Comparison of ENCODE assay signal across 9 cellular contexts in genomic region chrX:47234583-47234982, GRCh38. TPM values are rescaled to one million over a fixed set of nuclear protein-coding genes. Genes with fewer than 3 reads are reported as not detected.
DNase-seq lines count a peak whose midpoint lies in the region; ATAC-seq, FAIRE-seq and TF ChIP-seq lines count a peak whose summit lies in the region.
"Had no signal": no experiment of that assay in that cellular context is flagged by ENCODE, and none has a peak within 500 bp of the region (broad histone marks: within the 10 kb centered on the region; RNA-seq: fewer than 3 reads in every experiment).

No MANE protein-coding gene starts in this region.

- H3K4me1 ChIP-seq in heart left ventricle (peaks cover 0 to 18% (median 5%) of the 10 kb centered on the region in 12 donors), HepG2 (ENCODE audit: insufficient read depth, low read length) (peaks cover 41% of the 10 kb centered on the region), upper lobe of left lung (peaks cover 0 to 8% (median 0%) of the 10 kb centered on the region in 4 donors)

- TF ChIP-seq CTCF in heart left ventricle (IDR thresholded peaks at IDR 0.05) (no peak), HepG2 (CRISPR knock-in tag; IDR thresholded peaks at IDR 0.05) (no peak), upper lobe of left lung (IDR thresholded peaks at IDR 0.05) (no peak), GM13977 (IDR thresholded peaks at IDR 0.05; ENCODE audit: extremely low read depth, insufficient read depth, missing control alignments) (no peak)

- no TSS peak for BruUV-seq in HepG2 (replicated peaks; lab: Mats Ljungman, UMichigan)

- H3K36me3 ChIP-seq in heart left ventricle, result peaks cover 0 to under 1% (median 0%) of the 10 kb centered on the region in 9 donors
- peaks cover 1 to 5% of the 10 kb centered on the region in 2 experiments; a peak in 3 of 5 replicates for H3K36me3 ChIP-seq in HepG2 (replicated peaks in 1 of 2; ENCODE audit: control insufficient read depth in 1 of 2, insufficient read depth in 2 of 2, low read length in 2 of 2)
- peaks cover 0 to 2% (median 0%) of the 10 kb centered on the region in 4 donors for H3K36me3 ChIP-seq in upper lobe of left lung

- TF ChIP-seq EP300 in HepG2 (IDR thresholded peaks at IDR 0.05; ENCODE audit: low read depth in 2 of 2, low read length in 2 of 2), result no peak
- no peak for TF ChIP-seq EP300 in HepG2 (CRISPR knock-in tag; IDR thresholded peaks at IDR 0.05; ENCODE audit: borderline replicate concordance)
- no peak for TF ChIP-seq EP300 in upper lobe of left lung (IDR thresholded peaks at IDR 0.05)

- H4K20me1 ChIP-seq in HepG2 (ENCODE audit: insufficient read depth, low read length), result no peaks in the 10 kb centered on the region

- in situ Hi-C loops in HepG2 (cut with HindIII; ENCODE audit: extremely low pct_ligation_motif_present, low pct_unique_long_range_greater_than_20kb) (no loop called here), GM13977 (cut with MboI; ENCODE audit: low pct_unique_long_range_greater_than_20kb, low sequenced_read_pairs, unreplicated experiment) (no loop called here)

- 47 to 65% (median 63%) methylated on average over 3 of the region's 3 CpGs for WGBS in heart left ventricle, 4 donors
- 78% methylated on average over 3 of the region's 3 CpGs for WGBS in HepG2 (ENCODE audit: low lambda C conversion rate)
- 56 to 62% methylated on average over 3 of the region's 3 CpGs for WGBS in upper lobe of left lung, 2 donors

- no peak for DNase-seq in heart left ventricle
- DNase-seq in left ventricle myocardium superior, result no peak
- peak; percentile 26 for DNase-seq in amniotic epithelial cell (ENCODE audit: low read depth)
- DNase-seq in HepG2 (ENCODE audit: low spot score), result no peak
- DNase-seq in upper lobe of left lung, result no peak
- DNase-seq in NCI-H1436 (lab: John Stamatoyannopoulos, UW), result no peak
- DNase-seq in GM13977 (ENCODE audit: low spot score), result no peak
- DNase-seq: EL had no signal

- no peak for FAIRE-seq in HepG2 (lab: Jason Lieb, UNC)

- H3K27ac ChIP-seq in heart left ventricle (peak overlapping the region in 10 of 12 donors; percentile 88 to 98 (median 96)), HepG2 (ENCODE audit: extremely low read length, insufficient read depth, low read length) (peak overlapping the region; percentile 90), upper lobe of left lung (peak overlapping the region in 3 of 4 donors; percentile 94 to 97 (median 97))

- POLR2A ChIA-PET in HepG2 (lab: Yijun Ruan, JAX), result interaction anchor here (0.9 kb wide), 1 partner anchor 17 kb away, joined by 4 read pairs; no protein-coding TSS in a partner anchor

- CTCF ChIA-PET in HepG2 (lab: Yijun Ruan, JAX; ENCODE audit: low intra/inter-chr PET ratio, low total read pairs), result no interaction called here

- TF ChIP-seq POLR2A in heart left ventricle (IDR thresholded peaks at IDR 0.05) (no peak), HepG2 (IDR thresholded peaks at IDR 0.05; ENCODE audit: insufficient read depth in 1 of 2, low read depth in 2 of 2, low read length in 2 of 2) (no peak), upper lobe of left lung (IDR thresholded peaks at IDR 0.05) (no peak)

- H3K4me3 ChIP-seq in heart left ventricle, result peak overlapping the region in 11 of 12 donors; percentile 46 to 89 (median 71)
- H3K4me3 ChIP-seq in HepG2 (replicated peaks in 1 of 3; ENCODE audit: insufficient read depth in 1 of 3, low read depth in 2 of 3, low read length in 3 of 3), result peak overlapping the region; percentile 67 to 73 (median 69); a peak in 5 of 6 replicates
- peak overlapping the region in 3 of 4 donors; percentile 55 to 68 (median 62) for H3K4me3 ChIP-seq in upper lobe of left lung

- H3K9me3 ChIP-seq in heart left ventricle (no peaks in the 10 kb centered on the region), HepG2 (ENCODE audit: low read length) (no peaks in the 10 kb centered on the region), upper lobe of left lung (no peaks in the 10 kb centered on the region)

- intact Hi-C loops in heart left ventricle (cut with DNase I) (loop anchor here in 1 of 10 donors (5.0 kb wide), 1 partner anchor 87 kb away; the partner anchor contains the start of gene RBM10), left ventricle myocardium superior (cut with micrococcal nuclease) (no loop called here), HepG2 (cut with micrococcal nuclease; ENCODE audit: unreplicated experiment) (loop anchor here (10.0 kb wide), 1 partner anchor 80 kb away; no protein-coding TSS in a partner anchor)

- no peak for TF ChIP-seq RAD21 in HepG2 (CRISPR knock-in tag; IDR thresholded peaks at IDR 0.05)

- ATAC-seq in heart left ventricle, result no peak
- no peak for ATAC-seq in left ventricle myocardium superior
- no peak for ATAC-seq in HepG2
- no peak for ATAC-seq in upper lobe of left lung (ENCODE audit: low FRiP score in 2 of 2)
- no peak for ATAC-seq in HG02870 (IDR thresholded peaks at IDR 0.05; ENCODE audit: unreplicated experiment)

- peak overlapping the region; percentile 60; the same call in 1 of the 2 replicates for H3K4me2 ChIP-seq in HepG2 (ENCODE audit: low read depth, low read length)

- peaks cover 0 to 20% (median 0%) of the 10 kb centered on the region in 9 donors for H3K27me3 ChIP-seq in heart left ventricle
- H3K27me3 ChIP-seq in HepG2 (ENCODE audit: control insufficient read depth in 1 of 2, insufficient read depth in 2 of 2, low read length in 2 of 2), result no peaks in the 10 kb centered on the region; a peak in 1 of 5 replicates
- H3K27me3 ChIP-seq in upper lobe of left lung, result no peaks in the 10 kb centered on the region

- H2AFZ ChIP-seq in HepG2 (ENCODE audit: low read length), result no peak overlapping the region

- no peak overlapping the region; the same call in 1 of the 2 replicates for H3K9ac ChIP-seq in HepG2 (ENCODE audit: insufficient read depth, low read depth, low read length)

- H3K79me2 ChIP-seq in HepG2 (ENCODE audit: insufficient read depth, low read length), result peaks cover 29% of the 10 kb centered on the region

RNA-seq across cellular contexts. Expression of gene USP11, which starts 1.8 kb away (rescaled TPM):
- total RNA-seq in heart left ventricle (10 to 100 TPM; 28.2 to 68.9 (median 45.9) TPM), left ventricle myocardium superior (31.4 TPM), HepG2 (2016; rRNA removed; fragmentation: Illumina TruSeq; extraction: Trizol) (23.8 and 33.6 TPM in 2 replicates), upper lobe of left lung (100 to 1,000 TPM in 1 of 6 donors, 10 to 100 TPM in 5; 42.9 to 103 (median 60.0) TPM)
- polyA plus RNA-seq in heart left ventricle (10 to 100 TPM; 17.9 to 29.3 TPM), HepG2 (2011; rRNA removed) (31.7 and 38.8 TPM in 2 replicates)
- 4.6 and 5.6 TPM in 2 replicates for total RNA-seq in HepG2 (2016; cell fraction: cytosol; rRNA removed; fragmentation: Illumina TruSeq; extraction: Trizol; ENCODE audit: low read depth)
- 23.6 and 32.3 TPM in 2 replicates for total RNA-seq in HepG2 (2016; cell fraction: insoluble cytoplasmic fraction; rRNA removed; fragmentation: Illumina TruSeq; extraction: Trizol)
- total RNA-seq in HepG2 (2016; cell fraction: membrane; rRNA removed; fragmentation: Illumina TruSeq; extraction: Trizol), result 5.5 and 6.3 TPM in 2 replicates
- total RNA-seq in HepG2 (2016; cell fraction: nucleus; rRNA removed; fragmentation: Illumina TruSeq; extraction: Trizol), result 21.6 and 22.6 TPM in 2 replicates
- 17.8 and 18.8 TPM in 2 replicates for polyA plus RNA-seq in HepG2 (2011; cell fraction: cytosol; rRNA removed)
- polyA plus RNA-seq in HepG2 (2011; cell fraction: nucleus; rRNA removed), result 103 TPM in 2 replicates
- polyA plus RNA-seq in HepG2 (2012), result 56.6 and 70.9 TPM in 2 replicates
- polyA plus RNA-seq in HepG2 (2016; cell fraction: cytosol; fragmentation: Illumina TruSeq; extraction: Trizol; ENCODE audit: low read depth), result 2.1 and 3.2 TPM in 2 replicates
- 21.0 and 30.4 TPM in 2 replicates for polyA plus RNA-seq in HepG2 (2016; cell fraction: insoluble cytoplasmic fraction; fragmentation: Illumina TruSeq; extraction: Trizol; ENCODE audit: low read depth)
- 4.6 and 5.3 TPM in 2 replicates for polyA plus RNA-seq in HepG2 (2016; cell fraction: membrane; fragmentation: Illumina TruSeq; extraction: Trizol; ENCODE audit: low read depth)
- 45.2 and 50.2 TPM in 2 replicates for polyA plus RNA-seq in HepG2 (2016; cell fraction: nucleus; fragmentation: Illumina TruSeq; extraction: Trizol; ENCODE audit: insufficient read depth, low read depth)
- 100 and 124 TPM in 2 replicates for polyA minus RNA-seq in HepG2 (2011; rRNA and poly(A)+ RNA removed; ENCODE audit: low replicate concordance)
- 41.3 and 57.4 TPM in 2 replicates for polyA minus RNA-seq in HepG2 (2011; cell fraction: cytosol; rRNA and poly(A)+ RNA removed)
- 55.4 and 68.5 TPM in 2 replicates for polyA minus RNA-seq in HepG2 (2011; cell fraction: nucleus; rRNA and poly(A)+ RNA removed)

RNA-seq across cellular contexts. Expression of gene CDK16, which starts 16.1 kb away (rescaled TPM):
- total RNA-seq in heart left ventricle (100 to 1,000 TPM; 123 to 209 (median 143) TPM), left ventricle myocardium superior (155 TPM), HepG2 (2016; rRNA removed; fragmentation: Illumina TruSeq; extraction: Trizol) (54.0 and 64.5 TPM in 2 replicates), upper lobe of left lung (10 to 100 TPM; 59.2 to 91.0 (median 78.5) TPM)
- polyA plus RNA-seq in heart left ventricle (100 to 1,000 TPM; 100 to 115 TPM), HepG2 (2011; rRNA removed) (221 and 225 TPM in 2 replicates)
- 42.6 and 48.2 TPM in 2 replicates for total RNA-seq in HepG2 (2016; cell fraction: cytosol; rRNA removed; fragmentation: Illumina TruSeq; extraction: Trizol; ENCODE audit: low read depth)
- total RNA-seq in HepG2 (2016; cell fraction: insoluble cytoplasmic fraction; rRNA removed; fragmentation: Illumina TruSeq; extraction: Trizol), result 46.2 and 63.4 TPM in 2 replicates
- 101 and 102 TPM in 2 replicates for total RNA-seq in HepG2 (2016; cell fraction: membrane; rRNA removed; fragmentation: Illumina TruSeq; extraction: Trizol)
- 48.0 and 50.2 TPM in 2 replicates for total RNA-seq in HepG2 (2016; cell fraction: nucleus; rRNA removed; fragmentation: Illumina TruSeq; extraction: Trizol)
- polyA plus RNA-seq in HepG2 (2011; cell fraction: cytosol; rRNA removed), result 159 and 189 TPM in 2 replicates
- polyA plus RNA-seq in HepG2 (2011; cell fraction: nucleus; rRNA removed), result 710 and 899 TPM in 2 replicates
- polyA plus RNA-seq in HepG2 (2012), result 70.8 and 105 TPM in 2 replicates
- polyA plus RNA-seq in HepG2 (2016; cell fraction: cytosol; fragmentation: Illumina TruSeq; extraction: Trizol; ENCODE audit: low read depth), result 81.6 and 88.2 TPM in 2 replicates
- polyA plus RNA-seq in HepG2 (2016; cell fraction: insoluble cytoplasmic fraction; fragmentation: Illumina TruSeq; extraction: Trizol; ENCODE audit: low read depth), result 86.5 and 108 TPM in 2 replicates
- 133 and 157 TPM in 2 replicates for polyA plus RNA-seq in HepG2 (2016; cell fraction: membrane; fragmentation: Illumina TruSeq; extraction: Trizol; ENCODE audit: low read depth)
- polyA plus RNA-seq in HepG2 (2016; cell fraction: nucleus; fragmentation: Illumina TruSeq; extraction: Trizol; ENCODE audit: insufficient read depth, low read depth), result 147 and 168 TPM in 2 replicates
- polyA minus RNA-seq in HepG2 (2011; rRNA and poly(A)+ RNA removed; ENCODE audit: low replicate concordance), result 219 and 435 TPM in 2 replicates
- polyA minus RNA-seq in HepG2 (2011; cell fraction: cytosol; rRNA and poly(A)+ RNA removed), result 89.3 and 94.1 TPM in 2 replicates
- polyA minus RNA-seq in HepG2 (2011; cell fraction: nucleus; rRNA and poly(A)+ RNA removed), result 94.1 and 102 TPM in 2 replicates

RNA-seq across cellular contexts. Expression of gene UBA1, which starts 41.0 kb away (rescaled TPM):
- 100 to 1,000 TPM; 116 to 171 (median 130) TPM for total RNA-seq in heart left ventricle
- polyA plus RNA-seq in heart left ventricle, result 100 to 1,000 TPM in 1 of 2 donors, 10 to 100 TPM in 1; 86.9 to 134 TPM
- total RNA-seq in left ventricle myocardium superior, result 100 TPM
- 93.3 and 95.6 TPM in 2 replicates for total RNA-seq in HepG2 (2016; rRNA removed; fragmentation: Illumina TruSeq; extraction: Trizol)
- 5.4 and 7.1 TPM in 2 replicates for total RNA-seq in HepG2 (2016; cell fraction: cytosol; rRNA removed; fragmentation: Illumina TruSeq; extraction: Trizol; ENCODE audit: low read depth)
- total RNA-seq in HepG2 (2016; cell fraction: insoluble cytoplasmic fraction; rRNA removed; fragmentation: Illumina TruSeq; extraction: Trizol), result 77.7 and 94.2 TPM in 2 replicates
- total RNA-seq in HepG2 (2016; cell fraction: membrane; rRNA removed; fragmentation: Illumina TruSeq; extraction: Trizol), result 18.1 and 19.1 TPM in 2 replicates
- 55.6 and 61.3 TPM in 2 replicates for total RNA-seq in HepG2 (2016; cell fraction: nucleus; rRNA removed; fragmentation: Illumina TruSeq; extraction: Trizol)
- polyA plus RNA-seq in HepG2 (2011; rRNA removed), result 129 and 146 TPM in 2 replicates
- polyA plus RNA-seq in HepG2 (2011; cell fraction: cytosol; rRNA removed), result 77.3 and 97.9 TPM in 2 replicates
- 223 and 227 TPM in 2 replicates for polyA plus RNA-seq in HepG2 (2011; cell fraction: nucleus; rRNA removed)
- polyA plus RNA-seq in HepG2 (2012), result 84.6 and 94.4 TPM in 2 replicates
- 4.8 and 5.6 TPM in 2 replicates for polyA plus RNA-seq in HepG2 (2016; cell fraction: cytosol; fragmentation: Illumina TruSeq; extraction: Trizol; ENCODE audit: low read depth)
- polyA plus RNA-seq in HepG2 (2016; cell fraction: insoluble cytoplasmic fraction; fragmentation: Illumina TruSeq; extraction: Trizol; ENCODE audit: low read depth), result 93.8 and 120 TPM in 2 replicates
- 10.0 and 13.0 TPM in 2 replicates for polyA plus RNA-seq in HepG2 (2016; cell fraction: membrane; fragmentation: Illumina TruSeq; extraction: Trizol; ENCODE audit: low read depth)
- 158 and 178 TPM in 2 replicates for polyA plus RNA-seq in HepG2 (2016; cell fraction: nucleus; fragmentation: Illumina TruSeq; extraction: Trizol; ENCODE audit: insufficient read depth, low read depth)
- polyA minus RNA-seq in HepG2 (2011; rRNA and poly(A)+ RNA removed; ENCODE audit: low replicate concordance), result 280 and 721 TPM in 2 replicates
- polyA minus RNA-seq in HepG2 (2011; cell fraction: cytosol; rRNA and poly(A)+ RNA removed), result 69.7 and 70.1 TPM in 2 replicates
- 44.2 and 45.4 TPM in 2 replicates for polyA minus RNA-seq in HepG2 (2011; cell fraction: nucleus; rRNA and poly(A)+ RNA removed)
- total RNA-seq in upper lobe of left lung, result 100 to 1,000 TPM; 128 to 186 (median 173) TPM
